Comparison of ENCODE assay signal across 8 cellular contexts in genomic region chr14:76768201-76768656, GRCh38. TPM values are rescaled to one million over a fixed set of nuclear protein-coding genes. Genes with fewer than 3 reads are reported as not detected.
DNase-seq lines count a peak whose midpoint lies in the region; ATAC-seq and TF ChIP-seq lines count a peak whose summit lies in the region.

No MANE protein-coding gene starts in this region.

- no peak for TF ChIP-seq CTCF in sigmoid colon (IDR thresholded peaks at IDR 0.05)

- no peaks in the 10 kb centered on the region for H3K36me3 ChIP-seq in sigmoid colon

- TF ChIP-seq EP300 in sigmoid colon (IDR thresholded peaks at IDR 0.05): no peak

- intact Hi-C loops in cardiac septum (cut with DNase I): loop anchor here (5.0 kb wide), 1 partner anchor 51 kb away; no protein-coding TSS in a partner anchor
- intact Hi-C loops in sigmoid colon (cut with DNase I): no loop called here

- H3K4me1 ChIP-seq in sigmoid colon: peaks cover 0 to 39% (median 17%) of the 10 kb centered on the region in 4 donors

- peak overlapping the region in 3 of 4 donors; percentile 34 to 52 (median 45) for H3K27ac ChIP-seq in sigmoid colon

- no peaks in the 10 kb centered on the region for H3K9me3 ChIP-seq in sigmoid colon

- CTCF ChIA-PET in HEK293T (lab: Yijun Ruan, JAX): interaction anchor here (0.6 to 3.7 kb wide), 2 partner anchors 8 to 17 kb away, joined by 3 to 13 read pairs; no protein-coding TSS in a partner anchor

- H3K27me3 ChIP-seq in sigmoid colon: no peaks in the 10 kb centered on the region

- TF ChIP-seq POLR2A in sigmoid colon (IDR thresholded peaks at IDR 0.05): no peak

- POLR2A ChIA-PET in HEK293T (lab: Yijun Ruan, JAX): interaction anchor here (0.9 kb wide), 1 partner anchor 40 kb away, joined by 3 read pairs; no protein-coding TSS in a partner anchor

- peak; percentile 88 for ATAC-seq in GM21717 (IDR thresholded peaks at IDR 0.05; ENCODE audit: unreplicated experiment)

- no peak overlapping the region for H3K4me3 ChIP-seq in sigmoid colon

- WGBS in sigmoid colon, 2 donors: 19 to 60% methylated on average over 11 of the region's 11 CpGs

- DNase-seq in COR-L47 (lab: John Stamatoyannopoulos, UW) (peak; percentile 20), MV-4-11 (lab: John Stamatoyannopoulos, UW) (peak; percentile 99), activated T-cell treated with anti-CD3 and anti-CD28 coated beads for 48 hours (ENCODE audit: low read depth) (peak; percentile 28), cardiac septum (ENCODE audit: low spot score) (peak; percentile 90), sigmoid colon (no peak), HEK293T (ENCODE audit: extremely low spot score) (no peak), cortex of kidney (lab: John Stamatoyannopoulos, UW) (no peak)

TF ChIP-seq in HEK293T, 16 proteins besides CTCF, POLR2A, EP300 and RAD21:
- no peak for TF ChIP-seq LEF1 (IDR thresholded peaks at IDR 0.05; ENCODE audit: borderline replicate concordance)
- no peak for TF ChIP-seq ELF4 (IDR thresholded peaks at IDR 0.05)
- TF ChIP-seq ARNT (IDR thresholded peaks at IDR 0.05): no peak
- no peak for TF ChIP-seq SP1 (IDR thresholded peaks at IDR 0.05)
- no peak for TF ChIP-seq BHLHE40 (IDR thresholded peaks at IDR 0.05; ENCODE audit: borderline replicate concordance)
- no peak for TF ChIP-seq PKNOX1 (IDR thresholded peaks at IDR 0.05)
- TF ChIP-seq SUZ12 (IDR thresholded peaks at IDR 0.05): no peak
- TF ChIP-seq FOXA1 (IDR thresholded peaks at IDR 0.05): no peak
- TF ChIP-seq CTBP1 (IDR thresholded peaks at IDR 0.05; ENCODE audit: borderline replicate concordance): no peak
- TF ChIP-seq L3MBTL2 (conservative IDR thresholded peaks at IDR 0.05): no peak
- no peak for TF ChIP-seq FOXM1 (IDR thresholded peaks at IDR 0.05; ENCODE audit: borderline replicate concordance)
- TF ChIP-seq ZNF384 (IDR thresholded peaks at IDR 0.05): no peak
- no peak for TF ChIP-seq HDGF (IDR thresholded peaks at IDR 0.05; ENCODE audit: borderline replicate concordance)

RNA-seq across cellular contexts. Expression of gene VASH1, which starts 7.0 kb away (rescaled TPM):
- total RNA-seq in cardiac septum (16.4 TPM), sigmoid colon (10 to 100 TPM in 1 of 4 donors, 1 to 10 TPM in 3; 3.0 to 13.0 (median 5.3) TPM)
- polyA plus RNA-seq in sigmoid colon: 1 to 10 TPM; 3.0 to 7.7 (median 3.7) TPM

RNA-seq across cellular contexts. Expression of gene ANGEL1, which starts 44.5 kb away (rescaled TPM):
- total RNA-seq in cardiac septum (12.4 TPM), sigmoid colon (10 to 100 TPM in 2 of 4 donors, 1 to 10 TPM in 2; 9.6 to 16.1 (median 10.8) TPM)
- polyA plus RNA-seq in sigmoid colon: 10 to 100 TPM in 1 of 3 donors, 1 to 10 TPM in 1, under 1 TPM in 1; 0.60 to 10.9 (median 1.4) TPM

RNA-seq across cellular contexts. Expression of gene LRRC74A, which starts 58.0 kb away (rescaled TPM):
- total RNA-seq in cardiac septum (not detected), sigmoid colon (not detected)
- polyA plus RNA-seq in sigmoid colon: not detected

Comparison
In these comparisons a context has a peak if more than half of its experiments do, and no peak if none do; other contexts are left out.
1. DNase-seq: peak in COR-L47 (single experiment), MV-4-11 (single experiment), activated T-cell treated with anti-CD3 and anti-CD28 coated beads for 48 hours (single experiment) and cardiac septum (single experiment); none in sigmoid colon (single experiment), HEK293T (single experiment) and cortex of kidney (single experiment).